ENCODE assay signal across 15 cellular contexts in genomic region chr5:58075907-58076306, GRCh38.
"Had no signal": no experiment of that assay in that cellular context is flagged by ENCODE, and none has a peak within 500 bp of the region (broad histone marks: within the 10 kb centered on the region; RNA-seq: fewer than 3 reads in every experiment).

No MANE protein-coding gene starts in this region.

- H3K36me3 ChIP-seq: colonic mucosa, esophagus squamous epithelium, gastroesophageal sphincter, ovary, right atrium auricular region had no signal

- H3K4me2 ChIP-seq: hepatocyte had no signal

- H3K4me1 ChIP-seq: colonic mucosa had no signal

- H3K79me2 ChIP-seq: hepatocyte had no signal

- H2AFZ ChIP-seq: hepatocyte had no signal

- H3K27me3 ChIP-seq: colonic mucosa, esophagus squamous epithelium, gastroesophageal sphincter, hepatocyte, ovary, right atrium auricular region had no signal

- H3K9me3 ChIP-seq: colonic mucosa, esophagus squamous epithelium, gastroesophageal sphincter, mucosa of descending colon, ovary, right atrium auricular region had no signal

- H3K27ac ChIP-seq: colonic mucosa, esophagus squamous epithelium, gastroesophageal sphincter, hepatocyte, ovary had no signal

- ATAC-seq: gastroesophageal sphincter; mucosa of descending colon; naive thymus-derived CD8-positive, alpha-beta T cell had no signal

- H3K4me3 ChIP-seq: colonic mucosa, esophagus squamous epithelium, gastroesophageal sphincter, hepatocyte, mucosa of descending colon, ovary, right atrium auricular region had no signal

- DNase-seq: colonic mucosa; esophagus squamous epithelium; foreskin fibroblast; kidney; left cardiac atrium; left ventricle myocardium superior; mucosa of descending colon; naive thymus-derived CD8-positive, alpha-beta T cell; ovary; small intestine; stimulated activated CD4-positive, alpha-beta T cell treated with anti-CD3 and anti-CD28 coated beads, Interleukin-2, amount 100 ng/mL, for 48 hours; stimulated activated naive CD4-positive, alpha-beta T cell treated with Interleukin-2 at 50 U/mL for 16 hours had no signal
